8 cellular contexts compared by ENCODE assay signal in genomic region chr22:29310863-29311339, GRCh38. TPM values are rescaled to one million over a fixed set of nuclear protein-coding genes. Genes with fewer than 3 reads are reported as not detected.
DNase-seq lines count a peak whose midpoint lies in the region; ATAC-seq and TF ChIP-seq lines count a peak whose summit lies in the region.

No MANE protein-coding gene starts in this region.

- H3K27ac ChIP-seq in Peyer's patch: peak overlapping the region; percentile 46 to 77 (median 64)

- DNase-seq in AG08395 (ENCODE audit: low spot score) (peak; percentile 99), GOT3 (lab: John Stamatoyannopoulos, UW) (peak; percentile 91), Peyer's patch (peak; percentile 67 to 92 (median 92)), head of caudate nucleus (peak; percentile 85 to 98 (median 94)), pons (ENCODE audit: low spot score) (peak; percentile 95), type B pancreatic cell (ENCODE audit: extremely low spot score, unreplicated experiment) (peak; percentile 80), DMS79 treated with DMSO at 0.1 percent for 48 hours (lab: John Stamatoyannopoulos, UW) (no peak)
- peak; percentile 61 for DNase-seq in activated naive CD8-positive, alpha-beta T cell treated with anti-CD3 and anti-CD28 coated beads, Interleukin-2, amount 10 ng/mL, durations not matched to agents 7 days and 5 days

- POLR2A ChIA-PET in activated naive CD8-positive, alpha-beta T cell treated with anti-CD3 and anti-CD28 coated beads, Interleukin-2, amount 10 ng/mL, durations not matched to agents 7 days and 5 days (lab: Charles Lee): interaction anchor here (0.9 kb wide), 1 partner anchor 43 kb away, joined by 3 read pairs; the partner anchor contains the start of gene EWSR1

- H3K36me3 ChIP-seq in Peyer's patch: no peaks in the 10 kb centered on the region

- H3K4me3 Mint-ChIP-seq in activated naive CD8-positive, alpha-beta T cell treated with anti-CD3 and anti-CD28 coated beads, Interleukin-2, amount 10 ng/mL, durations not matched to agents 7 days and 5 days: no peak overlapping the region
- H3K4me3 Mint-ChIP-seq in type B pancreatic cell: peak overlapping the region; percentile 58

- H3K4me1 ChIP-seq in Peyer's patch: peaks cover 16 to 80% (median 37%) of the 10 kb centered on the region in 4 donors

- peaks cover 0 to 16% of the 10 kb centered on the region in 2 donors for H3K27me3 ChIP-seq in Peyer's patch

- no peak overlapping the region for H3K27ac Mint-ChIP-seq in activated naive CD8-positive, alpha-beta T cell treated with anti-CD3 and anti-CD28 coated beads, Interleukin-2, amount 10 ng/mL, durations not matched to agents 7 days and 5 days
- H3K27ac Mint-ChIP-seq in type B pancreatic cell: no peak overlapping the region

- peaks cover 30% of the 10 kb centered on the region for H3K27me3 Mint-ChIP-seq in activated naive CD8-positive, alpha-beta T cell treated with anti-CD3 and anti-CD28 coated beads, Interleukin-2, amount 10 ng/mL, durations not matched to agents 7 days and 5 days
- peaks cover 26% of the 10 kb centered on the region for H3K27me3 Mint-ChIP-seq in type B pancreatic cell

- peak overlapping the region in 2 of 4 donors; percentile 15 to 27 for H3K4me3 ChIP-seq in Peyer's patch

- H3K4me1 Mint-ChIP-seq in activated naive CD8-positive, alpha-beta T cell treated with anti-CD3 and anti-CD28 coated beads, Interleukin-2, amount 10 ng/mL, durations not matched to agents 7 days and 5 days: peaks cover 31% of the 10 kb centered on the region
- H3K4me1 Mint-ChIP-seq in type B pancreatic cell (ENCODE audit: unreplicated experiment): peaks cover 8% of the 10 kb centered on the region

- no peak for ATAC-seq in activated naive CD8-positive, alpha-beta T cell treated with anti-CD3 and anti-CD28 coated beads, Interleukin-2, amount 10 ng/mL, durations not matched to agents 7 days and 5 days (ENCODE audit: low read depth)

- TF ChIP-seq POLR2A in Peyer's patch (IDR thresholded peaks at IDR 0.05): no peak

- intact Hi-C loops in head of caudate nucleus (cut with DNase I): loop anchor here (5.0 kb wide), 1 partner anchor 36 kb away; no protein-coding TSS in a partner anchor

- H3K36me3 Mint-ChIP-seq in activated naive CD8-positive, alpha-beta T cell treated with anti-CD3 and anti-CD28 coated beads, Interleukin-2, amount 10 ng/mL, durations not matched to agents 7 days and 5 days: peaks cover 1% of the 10 kb centered on the region
- H3K36me3 Mint-ChIP-seq in type B pancreatic cell: no peaks in the 10 kb centered on the region

- TF ChIP-seq CTCF in Peyer's patch (IDR thresholded peaks at IDR 0.05): no peak
- TF ChIP-seq CTCF in type B pancreatic cell (conservative IDR thresholded peaks at IDR 0.05): no peak

- no peaks in the 10 kb centered on the region for H3K9me3 ChIP-seq in Peyer's patch

- H3K9me3 Mint-ChIP-seq in activated naive CD8-positive, alpha-beta T cell treated with anti-CD3 and anti-CD28 coated beads, Interleukin-2, amount 10 ng/mL, durations not matched to agents 7 days and 5 days: no peaks in the 10 kb centered on the region
- no peaks in the 10 kb centered on the region for H3K9me3 Mint-ChIP-seq in type B pancreatic cell

RNA-seq across cellular contexts. Expression of gene GAS2L1, which starts 4.5 kb away (rescaled TPM):
- total RNA-seq in Peyer's patch (10 to 100 TPM; 20.6 to 63.1 (median 35.6) TPM), type B pancreatic cell (ENCODE audit: low replicate concordance) (13.5 and 17.2 TPM in 2 replicates)
- 1 to 10 TPM; 8.1 to 9.3 TPM for total RNA-seq in activated naive CD8-positive, alpha-beta T cell treated with anti-CD3 and anti-CD28 coated beads, Interleukin-2, amount 10 ng/mL, durations not matched to agents 7 days and 5 days

RNA-seq across cellular contexts. Expression of gene RASL10A, which starts 4.6 kb away (rescaled TPM):
- total RNA-seq in Peyer's patch: 1 to 10 TPM in 2 of 4 donors, under 1 TPM in 1, not detected in 1; 0.85 to 9.0 (median 5.6) TPM
- total RNA-seq in activated naive CD8-positive, alpha-beta T cell treated with anti-CD3 and anti-CD28 coated beads, Interleukin-2, amount 10 ng/mL, durations not matched to agents 7 days and 5 days: 1 to 10 TPM in 1 of 2 experiments, under 1 TPM in 1; 0.80 to 1.1 TPM
- total RNA-seq in type B pancreatic cell (ENCODE audit: low replicate concordance): 0.62 and 1.5 TPM in 2 replicates

RNA-seq across cellular contexts. Expression of gene EWSR1, which starts 42.8 kb away (rescaled TPM):
- total RNA-seq in Peyer's patch (100 to 1,000 TPM; 186 to 444 (median 276) TPM), type B pancreatic cell (ENCODE audit: low replicate concordance) (244 and 347 TPM in 2 replicates)
- total RNA-seq in activated naive CD8-positive, alpha-beta T cell treated with anti-CD3 and anti-CD28 coated beads, Interleukin-2, amount 10 ng/mL, durations not matched to agents 7 days and 5 days: 100 to 1,000 TPM; 284 to 302 TPM

RNA-seq across cellular contexts. Expression of gene RHBDD3, which starts 43.1 kb away (rescaled TPM):
- total RNA-seq in Peyer's patch: 10 to 100 TPM; 25.4 to 47.2 (median 36.2) TPM
- 10 to 100 TPM; 27.5 to 30.1 TPM for total RNA-seq in activated naive CD8-positive, alpha-beta T cell treated with anti-CD3 and anti-CD28 coated beads, Interleukin-2, amount 10 ng/mL, durations not matched to agents 7 days and 5 days
- 33.9 and 59.2 TPM in 2 replicates for total RNA-seq in type B pancreatic cell (ENCODE audit: low replicate concordance)
